ENCODE assay signal across 1 cellular context in the genomic region with DNA sequence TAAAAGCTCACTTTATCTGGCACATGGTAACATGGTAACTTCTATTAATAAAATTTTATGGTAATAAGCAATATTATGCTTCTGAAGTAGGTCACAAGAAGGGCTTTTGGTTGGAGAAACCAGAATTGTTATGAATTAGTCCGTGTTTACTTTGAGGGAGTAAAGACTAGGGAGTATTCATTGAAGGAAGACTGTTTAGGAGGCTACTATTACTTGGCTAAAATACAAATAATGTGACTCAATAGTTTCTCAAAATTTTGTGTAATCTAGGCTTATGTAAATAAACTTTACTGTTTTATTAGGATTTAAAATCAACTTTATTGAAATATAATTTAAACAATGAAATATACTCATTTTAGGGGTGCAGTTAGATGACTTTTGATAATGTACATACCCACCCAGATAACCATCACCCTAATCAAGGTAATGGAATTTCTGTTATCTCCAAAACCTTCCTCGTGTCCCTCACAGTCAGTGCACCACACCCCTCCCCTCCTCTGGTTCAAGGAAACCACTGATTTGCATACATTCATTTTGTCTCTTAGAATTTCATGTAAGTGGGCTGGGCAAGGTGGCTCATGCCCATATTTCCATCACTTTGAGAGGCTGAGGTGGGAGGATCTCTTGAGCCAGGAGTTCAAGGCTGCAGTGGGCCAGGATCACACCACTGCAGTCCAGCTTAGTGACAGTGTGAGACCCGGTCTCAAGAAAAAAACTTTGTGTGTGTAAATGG.
TF ChIP-seq lines count a peak whose summit lies in the region.

No MANE protein-coding gene starts in this region.

TF ChIP-seq in GM23338, 12 proteins besides CTCF, POLR2A, EP300 and RAD21:
- TF ChIP-seq, protein P1, sequence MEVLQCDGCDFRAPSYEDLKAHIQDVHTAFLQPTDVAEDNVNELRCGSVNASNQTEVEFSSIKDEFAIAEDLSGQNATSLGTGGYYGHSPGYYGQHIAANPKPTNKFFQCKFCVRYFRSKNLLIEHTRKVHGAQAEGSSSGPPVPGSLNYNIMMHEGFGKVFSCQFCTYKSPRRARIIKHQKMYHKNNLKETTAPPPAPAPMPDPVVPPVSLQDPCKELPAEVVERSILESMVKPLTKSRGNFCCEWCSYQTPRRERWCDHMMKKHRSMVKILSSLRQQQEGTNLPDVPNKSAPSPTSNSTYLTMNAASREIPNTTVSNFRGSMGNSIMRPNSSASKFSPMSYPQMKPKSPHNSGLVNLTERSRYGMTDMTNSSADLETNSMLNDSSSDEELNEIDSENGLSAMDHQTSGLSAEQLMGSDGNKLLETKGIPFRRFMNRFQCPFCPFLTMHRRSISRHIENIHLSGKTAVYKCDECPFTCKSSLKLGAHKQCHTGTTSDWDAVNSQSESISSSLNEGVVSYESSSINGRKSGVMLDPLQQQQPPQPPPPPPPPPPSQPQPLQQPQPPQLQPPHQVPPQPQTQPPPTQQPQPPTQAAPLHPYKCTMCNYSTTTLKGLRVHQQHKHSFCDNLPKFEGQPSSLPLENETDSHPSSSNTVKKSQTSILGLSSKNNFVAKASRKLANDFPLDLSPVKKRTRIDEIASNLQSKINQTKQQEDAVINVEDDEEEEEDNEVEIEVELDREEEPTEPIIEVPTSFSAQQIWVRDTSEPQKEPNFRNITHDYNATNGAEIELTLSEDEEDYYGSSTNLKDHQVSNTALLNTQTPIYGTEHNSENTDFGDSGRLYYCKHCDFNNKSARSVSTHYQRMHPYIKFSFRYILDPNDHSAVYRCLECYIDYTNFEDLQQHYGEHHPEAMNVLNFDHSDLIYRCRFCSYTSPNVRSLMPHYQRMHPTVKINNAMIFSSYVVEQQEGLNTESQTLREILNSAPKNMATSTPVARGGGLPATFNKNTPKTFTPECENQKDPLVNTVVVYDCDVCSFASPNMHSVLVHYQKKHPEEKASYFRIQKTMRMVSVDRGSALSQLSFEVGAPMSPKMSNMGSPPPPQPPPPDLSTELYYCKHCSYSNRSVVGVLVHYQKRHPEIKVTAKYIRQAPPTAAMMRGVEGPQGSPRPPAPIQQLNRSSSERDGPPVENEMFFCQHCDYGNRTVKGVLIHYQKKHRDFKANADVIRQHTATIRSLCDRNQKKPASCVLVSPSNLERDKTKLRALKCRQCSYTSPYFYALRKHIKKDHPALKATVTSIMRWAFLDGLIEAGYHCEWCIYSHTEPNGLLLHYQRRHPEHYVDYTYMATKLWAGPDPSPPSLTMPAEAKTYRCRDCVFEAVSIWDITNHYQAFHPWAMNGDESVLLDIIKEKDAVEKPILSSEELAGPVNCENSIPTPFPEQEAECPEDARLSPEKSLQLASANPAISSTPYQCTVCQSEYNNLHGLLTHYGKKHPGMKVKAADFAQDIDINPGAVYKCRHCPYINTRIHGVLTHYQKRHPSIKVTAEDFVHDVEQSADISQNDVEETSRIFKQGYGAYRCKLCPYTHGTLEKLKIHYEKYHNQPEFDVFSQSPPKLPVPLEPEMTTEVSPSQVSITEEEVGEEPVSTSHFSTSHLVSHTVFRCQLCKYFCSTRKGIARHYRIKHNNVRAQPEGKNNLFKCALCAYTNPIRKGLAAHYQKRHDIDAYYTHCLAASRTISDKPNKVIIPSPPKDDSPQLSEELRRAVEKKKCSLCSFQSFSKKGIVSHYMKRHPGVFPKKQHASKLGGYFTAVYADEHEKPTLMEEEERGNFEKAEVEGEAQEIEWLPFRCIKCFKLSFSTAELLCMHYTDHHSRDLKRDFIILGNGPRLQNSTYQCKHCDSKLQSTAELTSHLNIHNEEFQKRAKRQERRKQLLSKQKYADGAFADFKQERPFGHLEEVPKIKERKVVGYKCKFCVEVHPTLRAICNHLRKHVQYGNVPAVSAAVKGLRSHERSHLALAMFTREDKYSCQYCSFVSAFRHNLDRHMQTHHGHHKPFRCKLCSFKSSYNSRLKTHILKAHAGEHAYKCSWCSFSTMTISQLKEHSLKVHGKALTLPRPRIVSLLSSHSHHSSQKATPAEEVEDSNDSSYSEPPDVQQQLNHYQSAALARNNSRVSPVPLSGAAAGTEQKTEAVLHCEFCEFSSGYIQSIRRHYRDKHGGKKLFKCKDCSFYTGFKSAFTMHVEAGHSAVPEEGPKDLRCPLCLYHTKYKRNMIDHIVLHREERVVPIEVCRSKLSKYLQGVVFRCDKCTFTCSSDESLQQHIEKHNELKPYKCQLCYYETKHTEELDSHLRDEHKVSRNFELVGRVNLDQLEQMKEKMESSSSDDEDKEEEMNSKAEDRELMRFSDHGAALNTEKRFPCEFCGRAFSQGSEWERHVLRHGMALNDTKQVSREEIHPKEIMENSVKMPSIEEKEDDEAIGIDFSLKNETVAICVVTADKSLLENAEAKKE (CRISPR knock-in tag; IDR thresholded peaks at IDR 0.05): no peak
- no peak for TF ChIP-seq POLR2AphosphoS5 (IDR thresholded peaks at IDR 0.05; ENCODE audit: low read depth)
- TF ChIP-seq NANOG (IDR thresholded peaks at IDR 0.05; ENCODE audit: borderline replicate concordance): no peak
- no peak for TF ChIP-seq ZNF331 (CRISPR knock-in tag; IDR thresholded peaks at IDR 0.05; ENCODE audit: low read depth)
- TF ChIP-seq STAT1 (IDR thresholded peaks at IDR 0.05; ENCODE audit: unreplicated experiment): no peak
- no peak for TF ChIP-seq JUNB (IDR thresholded peaks at IDR 0.05; ENCODE audit: unreplicated experiment)
- TF ChIP-seq ZNF114 (CRISPR knock-in tag; IDR thresholded peaks at IDR 0.05): no peak
- no peak for TF ChIP-seq EZH2 (IDR thresholded peaks at IDR 0.05; ENCODE audit: low read depth, unreplicated experiment)
- TF ChIP-seq CREB1 (CRISPR knock-in tag; IDR thresholded peaks at IDR 0.05; ENCODE audit: low read depth): no peak
- TF ChIP-seq, protein P2, sequence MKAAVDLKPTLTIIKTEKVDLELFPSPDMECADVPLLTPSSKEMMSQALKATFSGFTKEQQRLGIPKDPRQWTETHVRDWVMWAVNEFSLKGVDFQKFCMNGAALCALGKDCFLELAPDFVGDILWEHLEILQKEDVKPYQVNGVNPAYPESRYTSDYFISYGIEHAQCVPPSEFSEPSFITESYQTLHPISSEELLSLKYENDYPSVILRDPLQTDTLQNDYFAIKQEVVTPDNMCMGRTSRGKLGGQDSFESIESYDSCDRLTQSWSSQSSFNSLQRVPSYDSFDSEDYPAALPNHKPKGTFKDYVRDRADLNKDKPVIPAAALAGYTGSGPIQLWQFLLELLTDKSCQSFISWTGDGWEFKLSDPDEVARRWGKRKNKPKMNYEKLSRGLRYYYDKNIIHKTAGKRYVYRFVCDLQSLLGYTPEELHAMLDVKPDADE (IDR thresholded peaks at IDR 0.05): no peak
- no peak for TF ChIP-seq EZH2phosphoT487 (IDR thresholded peaks at IDR 0.05; ENCODE audit: unreplicated experiment)
- TF ChIP-seq, protein P3, sequence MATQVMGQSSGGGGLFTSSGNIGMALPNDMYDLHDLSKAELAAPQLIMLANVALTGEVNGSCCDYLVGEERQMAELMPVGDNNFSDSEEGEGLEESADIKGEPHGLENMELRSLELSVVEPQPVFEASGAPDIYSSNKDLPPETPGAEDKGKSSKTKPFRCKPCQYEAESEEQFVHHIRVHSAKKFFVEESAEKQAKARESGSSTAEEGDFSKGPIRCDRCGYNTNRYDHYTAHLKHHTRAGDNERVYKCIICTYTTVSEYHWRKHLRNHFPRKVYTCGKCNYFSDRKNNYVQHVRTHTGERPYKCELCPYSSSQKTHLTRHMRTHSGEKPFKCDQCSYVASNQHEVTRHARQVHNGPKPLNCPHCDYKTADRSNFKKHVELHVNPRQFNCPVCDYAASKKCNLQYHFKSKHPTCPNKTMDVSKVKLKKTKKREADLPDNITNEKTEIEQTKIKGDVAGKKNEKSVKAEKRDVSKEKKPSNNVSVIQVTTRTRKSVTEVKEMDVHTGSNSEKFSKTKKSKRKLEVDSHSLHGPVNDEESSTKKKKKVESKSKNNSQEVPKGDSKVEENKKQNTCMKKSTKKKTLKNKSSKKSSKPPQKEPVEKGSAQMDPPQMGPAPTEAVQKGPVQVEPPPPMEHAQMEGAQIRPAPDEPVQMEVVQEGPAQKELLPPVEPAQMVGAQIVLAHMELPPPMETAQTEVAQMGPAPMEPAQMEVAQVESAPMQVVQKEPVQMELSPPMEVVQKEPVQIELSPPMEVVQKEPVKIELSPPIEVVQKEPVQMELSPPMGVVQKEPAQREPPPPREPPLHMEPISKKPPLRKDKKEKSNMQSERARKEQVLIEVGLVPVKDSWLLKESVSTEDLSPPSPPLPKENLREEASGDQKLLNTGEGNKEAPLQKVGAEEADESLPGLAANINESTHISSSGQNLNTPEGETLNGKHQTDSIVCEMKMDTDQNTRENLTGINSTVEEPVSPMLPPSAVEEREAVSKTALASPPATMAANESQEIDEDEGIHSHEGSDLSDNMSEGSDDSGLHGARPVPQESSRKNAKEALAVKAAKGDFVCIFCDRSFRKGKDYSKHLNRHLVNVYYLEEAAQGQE (IDR thresholded peaks at IDR 0.05; ENCODE audit: unreplicated experiment): no peak
